ENCODE assay signal across 6 cellular contexts in the genomic region with DNA sequence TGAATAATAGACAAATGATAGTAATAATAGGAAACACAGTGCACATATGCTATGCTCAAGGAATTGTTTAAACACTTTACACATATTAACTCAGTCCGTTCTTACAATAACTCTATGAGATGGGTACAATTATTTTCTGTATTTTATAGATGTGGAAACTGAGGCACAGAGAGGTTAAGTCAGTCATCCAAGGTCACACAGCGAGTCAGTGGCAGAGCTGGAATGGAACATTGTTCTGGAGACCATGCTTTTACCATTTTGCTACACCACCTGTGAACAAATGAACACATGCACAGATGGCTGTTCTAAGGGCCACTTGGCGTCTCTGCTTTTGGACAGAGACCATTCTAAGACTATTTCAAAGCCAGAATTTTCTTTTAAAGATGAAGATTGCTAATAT.
"Had no signal": no experiment of that assay in that cellular context is flagged by ENCODE, and none has a peak within 500 bp of the region (broad histone marks: within the 10 kb centered on the region; RNA-seq: fewer than 3 reads in every experiment).

No MANE protein-coding gene starts in this region.

- H3K36me3 ChIP-seq: HAP-1 had no signal

- H2AFZ ChIP-seq: GM23338 had no signal

- FAIRE-seq: HTR-8/SVneo had no signal

- H3K4me1 ChIP-seq: HAP-1 had no signal

- H3K4me2 ChIP-seq: GM23338 had no signal

- DNase-seq: H7, KG1 had no signal

- H3K9me3 ChIP-seq: HAP-1 had no signal

- ATAC-seq: GM23338, HCT116 had no signal

- H3K4me3 ChIP-seq: GM23338, HAP-1 had no signal
